In the genomic region with DNA sequence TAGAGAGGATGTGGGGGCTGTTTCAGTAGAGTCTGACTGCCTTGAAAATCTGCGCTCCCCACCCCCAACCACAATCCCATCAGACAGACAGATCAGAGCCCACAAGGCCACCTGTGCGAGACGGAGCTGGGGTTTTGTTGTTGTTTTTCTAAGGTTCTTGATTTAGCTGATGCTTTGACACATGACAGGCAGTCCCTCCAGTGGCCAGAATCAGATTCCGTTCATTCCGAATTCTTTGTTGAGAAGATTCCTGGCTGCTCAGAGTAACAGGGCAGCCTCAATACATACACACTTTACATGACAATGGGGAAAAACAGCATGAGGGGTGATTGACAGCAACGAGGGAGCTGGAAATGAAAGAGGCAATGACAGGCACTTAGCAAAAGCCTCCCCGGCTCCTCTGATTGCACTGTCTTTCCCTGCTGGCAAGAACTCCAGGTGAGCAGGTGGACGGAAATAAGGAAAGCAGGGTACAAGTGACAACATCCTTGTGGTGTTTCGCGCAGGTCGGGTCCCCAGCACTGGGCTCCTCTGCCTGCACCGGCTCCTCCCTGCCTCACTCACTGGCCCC, we compare ENCODE assay signal across 1 cellular context.
A peak's percentile ranks its signal among the peaks of the same experiment; 100 is the strongest.
TF ChIP-seq lines count a peak whose summit lies in the region.

No MANE protein-coding gene starts in this region.

TF ChIP-seq in WTC11, 78 proteins besides CTCF, POLR2A, EP300 and RAD21 (continued from another document and continues in another):
- TF ChIP-seq, protein P1, sequence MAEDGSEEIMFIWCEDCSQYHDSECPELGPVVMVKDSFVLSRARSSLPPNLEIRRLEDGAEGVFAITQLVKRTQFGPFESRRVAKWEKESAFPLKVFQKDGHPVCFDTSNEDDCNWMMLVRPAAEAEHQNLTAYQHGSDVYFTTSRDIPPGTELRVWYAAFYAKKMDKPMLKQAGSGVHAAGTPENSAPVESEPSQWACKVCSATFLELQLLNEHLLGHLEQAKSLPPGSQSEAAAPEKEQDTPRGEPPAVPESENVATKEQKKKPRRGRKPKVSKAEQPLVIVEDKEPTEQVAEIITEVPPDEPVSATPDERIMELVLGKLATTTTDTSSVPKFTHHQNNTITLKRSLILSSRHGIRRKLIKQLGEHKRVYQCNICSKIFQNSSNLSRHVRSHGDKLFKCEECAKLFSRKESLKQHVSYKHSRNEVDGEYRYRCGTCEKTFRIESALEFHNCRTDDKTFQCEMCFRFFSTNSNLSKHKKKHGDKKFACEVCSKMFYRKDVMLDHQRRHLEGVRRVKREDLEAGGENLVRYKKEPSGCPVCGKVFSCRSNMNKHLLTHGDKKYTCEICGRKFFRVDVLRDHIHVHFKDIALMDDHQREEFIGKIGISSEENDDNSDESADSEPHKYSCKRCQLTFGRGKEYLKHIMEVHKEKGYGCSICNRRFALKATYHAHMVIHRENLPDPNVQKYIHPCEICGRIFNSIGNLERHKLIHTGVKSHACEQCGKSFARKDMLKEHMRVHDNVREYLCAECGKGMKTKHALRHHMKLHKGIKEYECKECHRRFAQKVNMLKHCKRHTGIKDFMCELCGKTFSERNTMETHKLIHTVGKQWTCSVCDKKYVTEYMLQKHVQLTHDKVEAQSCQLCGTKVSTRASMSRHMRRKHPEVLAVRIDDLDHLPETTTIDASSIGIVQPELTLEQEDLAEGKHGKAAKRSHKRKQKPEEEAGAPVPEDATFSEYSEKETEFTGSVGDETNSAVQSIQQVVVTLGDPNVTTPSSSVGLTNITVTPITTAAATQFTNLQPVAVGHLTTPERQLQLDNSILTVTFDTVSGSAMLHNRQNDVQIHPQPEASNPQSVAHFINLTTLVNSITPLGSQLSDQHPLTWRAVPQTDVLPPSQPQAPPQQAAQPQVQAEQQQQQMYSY (CRISPR knock-in tag; IDR thresholded peaks at IDR 0.05): no peak
- no peak for TF ChIP-seq HMGA2 (CRISPR knock-in tag; IDR thresholded peaks at IDR 0.05)
- TF ChIP-seq, protein P2, sequence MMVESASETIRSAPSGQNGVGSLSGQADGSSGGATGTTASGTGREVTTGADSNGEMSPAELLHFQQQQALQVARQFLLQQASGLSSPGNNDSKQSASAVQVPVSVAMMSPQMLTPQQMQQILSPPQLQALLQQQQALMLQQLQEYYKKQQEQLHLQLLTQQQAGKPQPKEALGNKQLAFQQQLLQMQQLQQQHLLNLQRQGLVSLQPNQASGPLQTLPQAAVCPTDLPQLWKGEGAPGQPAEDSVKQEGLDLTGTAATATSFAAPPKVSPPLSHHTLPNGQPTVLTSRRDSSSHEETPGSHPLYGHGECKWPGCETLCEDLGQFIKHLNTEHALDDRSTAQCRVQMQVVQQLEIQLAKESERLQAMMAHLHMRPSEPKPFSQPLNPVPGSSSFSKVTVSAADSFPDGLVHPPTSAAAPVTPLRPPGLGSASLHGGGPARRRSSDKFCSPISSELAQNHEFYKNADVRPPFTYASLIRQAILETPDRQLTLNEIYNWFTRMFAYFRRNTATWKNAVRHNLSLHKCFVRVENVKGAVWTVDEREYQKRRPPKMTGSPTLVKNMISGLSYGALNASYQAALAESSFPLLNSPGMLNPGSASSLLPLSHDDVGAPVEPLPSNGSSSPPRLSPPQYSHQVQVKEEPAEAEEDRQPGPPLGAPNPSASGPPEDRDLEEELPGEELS (CRISPR knock-in tag; IDR thresholded peaks at IDR 0.05): peak; percentile 47; the same call in 1 of the 2 replicates
- no peak for TF ChIP-seq NR1H2 (CRISPR knock-in tag; IDR thresholded peaks at IDR 0.05)
- TF ChIP-seq, protein P3, sequence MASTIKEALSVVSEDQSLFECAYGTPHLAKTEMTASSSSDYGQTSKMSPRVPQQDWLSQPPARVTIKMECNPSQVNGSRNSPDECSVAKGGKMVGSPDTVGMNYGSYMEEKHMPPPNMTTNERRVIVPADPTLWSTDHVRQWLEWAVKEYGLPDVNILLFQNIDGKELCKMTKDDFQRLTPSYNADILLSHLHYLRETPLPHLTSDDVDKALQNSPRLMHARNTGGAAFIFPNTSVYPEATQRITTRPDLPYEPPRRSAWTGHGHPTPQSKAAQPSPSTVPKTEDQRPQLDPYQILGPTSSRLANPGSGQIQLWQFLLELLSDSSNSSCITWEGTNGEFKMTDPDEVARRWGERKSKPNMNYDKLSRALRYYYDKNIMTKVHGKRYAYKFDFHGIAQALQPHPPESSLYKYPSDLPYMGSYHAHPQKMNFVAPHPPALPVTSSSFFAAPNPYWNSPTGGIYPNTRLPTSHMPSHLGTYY (CRISPR knock-in tag; IDR thresholded peaks at IDR 0.05): no peak
- TF ChIP-seq ZNF317 (CRISPR knock-in tag; IDR thresholded peaks at IDR 0.05; ENCODE audit: borderline replicate concordance, low read depth): no peak
- TF ChIP-seq JUN (CRISPR knock-in tag; IDR thresholded peaks at IDR 0.05): no peak
- no peak for TF ChIP-seq MYBL2 (CRISPR knock-in tag; IDR thresholded peaks at IDR 0.05)
- no peak for TF ChIP-seq ZNF671 (CRISPR knock-in tag; IDR thresholded peaks at IDR 0.05)
- no peak for TF ChIP-seq RELA (CRISPR knock-in tag; IDR thresholded peaks at IDR 0.05; ENCODE audit: borderline replicate concordance)
- no peak for TF ChIP-seq ZNF138 (CRISPR knock-in tag; conservative IDR thresholded peaks at IDR 0.05)
- no peak for TF ChIP-seq NFATC4 (CRISPR knock-in tag; IDR thresholded peaks at IDR 0.05)
- TF ChIP-seq ZNF416 (CRISPR knock-in tag; IDR thresholded peaks at IDR 0.05): no peak
- no peak for TF ChIP-seq ELF4 (CRISPR knock-in tag; IDR thresholded peaks at IDR 0.05; ENCODE audit: low read depth)
- TF ChIP-seq, protein P4, sequence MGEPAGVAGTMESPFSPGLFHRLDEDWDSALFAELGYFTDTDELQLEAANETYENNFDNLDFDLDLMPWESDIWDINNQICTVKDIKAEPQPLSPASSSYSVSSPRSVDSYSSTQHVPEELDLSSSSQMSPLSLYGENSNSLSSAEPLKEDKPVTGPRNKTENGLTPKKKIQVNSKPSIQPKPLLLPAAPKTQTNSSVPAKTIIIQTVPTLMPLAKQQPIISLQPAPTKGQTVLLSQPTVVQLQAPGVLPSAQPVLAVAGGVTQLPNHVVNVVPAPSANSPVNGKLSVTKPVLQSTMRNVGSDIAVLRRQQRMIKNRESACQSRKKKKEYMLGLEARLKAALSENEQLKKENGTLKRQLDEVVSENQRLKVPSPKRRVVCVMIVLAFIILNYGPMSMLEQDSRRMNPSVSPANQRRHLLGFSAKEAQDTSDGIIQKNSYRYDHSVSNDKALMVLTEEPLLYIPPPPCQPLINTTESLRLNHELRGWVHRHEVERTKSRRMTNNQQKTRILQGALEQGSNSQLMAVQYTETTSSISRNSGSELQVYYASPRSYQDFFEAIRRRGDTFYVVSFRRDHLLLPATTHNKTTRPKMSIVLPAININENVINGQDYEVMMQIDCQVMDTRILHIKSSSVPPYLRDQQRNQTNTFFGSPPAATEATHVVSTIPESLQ (CRISPR knock-in tag; IDR thresholded peaks at IDR 0.05): no peak
- TF ChIP-seq, protein P5, sequence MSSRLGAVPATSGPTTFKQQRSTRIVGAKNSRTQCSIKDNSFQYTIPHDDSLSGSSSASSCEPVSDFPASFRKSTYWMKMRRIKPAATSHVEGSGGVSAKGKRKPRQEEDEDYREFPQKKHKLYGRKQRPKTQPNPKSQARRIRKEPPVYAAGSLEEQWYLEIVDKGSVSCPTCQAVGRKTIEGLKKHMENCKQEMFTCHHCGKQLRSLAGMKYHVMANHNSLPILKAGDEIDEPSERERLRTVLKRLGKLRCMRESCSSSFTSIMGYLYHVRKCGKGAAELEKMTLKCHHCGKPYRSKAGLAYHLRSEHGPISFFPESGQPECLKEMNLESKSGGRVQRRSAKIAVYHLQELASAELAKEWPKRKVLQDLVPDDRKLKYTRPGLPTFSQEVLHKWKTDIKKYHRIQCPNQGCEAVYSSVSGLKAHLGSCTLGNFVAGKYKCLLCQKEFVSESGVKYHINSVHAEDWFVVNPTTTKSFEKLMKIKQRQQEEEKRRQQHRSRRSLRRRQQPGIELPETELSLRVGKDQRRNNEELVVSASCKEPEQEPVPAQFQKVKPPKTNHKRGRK (CRISPR knock-in tag; IDR thresholded peaks at IDR 0.05; ENCODE audit: borderline replicate concordance): no peak
- TF ChIP-seq, protein P6, sequence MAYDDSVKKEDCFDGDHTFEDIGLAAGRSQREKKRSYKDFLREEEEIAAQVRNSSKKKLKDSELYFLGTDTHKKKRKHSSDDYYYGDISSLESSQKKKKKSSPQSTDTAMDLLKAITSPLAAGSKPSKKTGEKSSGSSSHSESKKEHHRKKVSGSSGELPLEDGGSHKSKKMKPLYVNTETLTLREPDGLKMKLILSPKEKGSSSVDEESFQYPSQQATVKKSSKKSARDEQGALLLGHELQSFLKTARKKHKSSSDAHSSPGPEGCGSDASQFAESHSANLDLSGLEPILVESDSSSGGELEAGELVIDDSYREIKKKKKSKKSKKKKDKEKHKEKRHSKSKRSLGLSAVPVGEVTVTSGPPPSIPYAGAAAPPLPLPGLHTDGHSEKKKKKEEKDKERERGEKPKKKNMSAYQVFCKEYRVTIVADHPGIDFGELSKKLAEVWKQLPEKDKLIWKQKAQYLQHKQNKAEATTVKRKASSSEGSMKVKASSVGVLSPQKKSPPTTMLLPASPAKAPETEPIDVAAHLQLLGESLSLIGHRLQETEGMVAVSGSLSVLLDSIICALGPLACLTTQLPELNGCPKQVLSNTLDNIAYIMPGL (CRISPR knock-in tag; IDR thresholded peaks at IDR 0.05): no peak
- peak; percentile 43; the same call in 1 of the 2 replicates for TF ChIP-seq CREM (CRISPR knock-in tag; IDR thresholded peaks at IDR 0.05)
- TF ChIP-seq KAT7 (CRISPR knock-in tag; IDR thresholded peaks at IDR 0.05; ENCODE audit: borderline replicate concordance): no peak
- TF ChIP-seq SP1 (CRISPR knock-in tag; conservative IDR thresholded peaks at IDR 0.05): peak; percentile 46; the same call in 1 of the 2 replicates
- TF ChIP-seq, protein P7, sequence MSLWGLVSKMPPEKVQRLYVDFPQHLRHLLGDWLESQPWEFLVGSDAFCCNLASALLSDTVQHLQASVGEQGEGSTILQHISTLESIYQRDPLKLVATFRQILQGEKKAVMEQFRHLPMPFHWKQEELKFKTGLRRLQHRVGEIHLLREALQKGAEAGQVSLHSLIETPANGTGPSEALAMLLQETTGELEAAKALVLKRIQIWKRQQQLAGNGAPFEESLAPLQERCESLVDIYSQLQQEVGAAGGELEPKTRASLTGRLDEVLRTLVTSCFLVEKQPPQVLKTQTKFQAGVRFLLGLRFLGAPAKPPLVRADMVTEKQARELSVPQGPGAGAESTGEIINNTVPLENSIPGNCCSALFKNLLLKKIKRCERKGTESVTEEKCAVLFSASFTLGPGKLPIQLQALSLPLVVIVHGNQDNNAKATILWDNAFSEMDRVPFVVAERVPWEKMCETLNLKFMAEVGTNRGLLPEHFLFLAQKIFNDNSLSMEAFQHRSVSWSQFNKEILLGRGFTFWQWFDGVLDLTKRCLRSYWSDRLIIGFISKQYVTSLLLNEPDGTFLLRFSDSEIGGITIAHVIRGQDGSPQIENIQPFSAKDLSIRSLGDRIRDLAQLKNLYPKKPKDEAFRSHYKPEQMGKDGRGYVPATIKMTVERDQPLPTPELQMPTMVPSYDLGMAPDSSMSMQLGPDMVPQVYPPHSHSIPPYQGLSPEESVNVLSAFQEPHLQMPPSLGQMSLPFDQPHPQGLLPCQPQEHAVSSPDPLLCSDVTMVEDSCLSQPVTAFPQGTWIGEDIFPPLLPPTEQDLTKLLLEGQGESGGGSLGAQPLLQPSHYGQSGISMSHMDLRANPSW (CRISPR knock-in tag; conservative IDR thresholded peaks at IDR 0.05; ENCODE audit: low read depth): no peak
- TF ChIP-seq FOXP1 (CRISPR knock-in tag; IDR thresholded peaks at IDR 0.05; ENCODE audit: borderline replicate concordance): 0 out of 2 replicates have a peak, but pooled peaks have one; percentile 27
- TF ChIP-seq, protein P8, sequence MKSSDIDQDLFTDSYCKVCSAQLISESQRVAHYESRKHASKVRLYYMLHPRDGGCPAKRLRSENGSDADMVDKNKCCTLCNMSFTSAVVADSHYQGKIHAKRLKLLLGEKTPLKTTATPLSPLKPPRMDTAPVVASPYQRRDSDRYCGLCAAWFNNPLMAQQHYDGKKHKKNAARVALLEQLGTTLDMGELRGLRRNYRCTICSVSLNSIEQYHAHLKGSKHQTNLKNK (CRISPR knock-in tag; IDR thresholded peaks at IDR 0.05): no peak
- TF ChIP-seq IRF2 (CRISPR knock-in tag; IDR thresholded peaks at IDR 0.05; ENCODE audit: borderline replicate concordance, low read depth): no peak
- TF ChIP-seq, protein P9, sequence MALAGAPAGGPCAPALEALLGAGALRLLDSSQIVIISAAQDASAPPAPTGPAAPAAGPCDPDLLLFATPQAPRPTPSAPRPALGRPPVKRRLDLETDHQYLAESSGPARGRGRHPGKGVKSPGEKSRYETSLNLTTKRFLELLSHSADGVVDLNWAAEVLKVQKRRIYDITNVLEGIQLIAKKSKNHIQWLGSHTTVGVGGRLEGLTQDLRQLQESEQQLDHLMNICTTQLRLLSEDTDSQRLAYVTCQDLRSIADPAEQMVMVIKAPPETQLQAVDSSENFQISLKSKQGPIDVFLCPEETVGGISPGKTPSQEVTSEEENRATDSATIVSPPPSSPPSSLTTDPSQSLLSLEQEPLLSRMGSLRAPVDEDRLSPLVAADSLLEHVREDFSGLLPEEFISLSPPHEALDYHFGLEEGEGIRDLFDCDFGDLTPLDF (CRISPR knock-in tag; IDR thresholded peaks at IDR 0.05): no peak
- no peak for TF ChIP-seq TP53 (CRISPR knock-in tag; IDR thresholded peaks at IDR 0.05)
- no peak for TF ChIP-seq ATF1 (CRISPR knock-in tag; IDR thresholded peaks at IDR 0.05)
- no peak for TF ChIP-seq ZNF219 (CRISPR knock-in tag; IDR thresholded peaks at IDR 0.05; ENCODE audit: borderline replicate concordance)
- no peak for TF ChIP-seq FOXJ3 (CRISPR knock-in tag; IDR thresholded peaks at IDR 0.05; ENCODE audit: borderline replicate concordance)
- TF ChIP-seq SMAD4 (CRISPR knock-in tag; IDR thresholded peaks at IDR 0.05): no peak
- no peak for TF ChIP-seq OVOL2 (CRISPR knock-in tag; IDR thresholded peaks at IDR 0.05; ENCODE audit: borderline replicate concordance)
- no peak for TF ChIP-seq ZNF121 (CRISPR knock-in tag; IDR thresholded peaks at IDR 0.05)
- TF ChIP-seq EMX1 (CRISPR knock-in tag; IDR thresholded peaks at IDR 0.05): no peak
- TF ChIP-seq, protein P10, sequence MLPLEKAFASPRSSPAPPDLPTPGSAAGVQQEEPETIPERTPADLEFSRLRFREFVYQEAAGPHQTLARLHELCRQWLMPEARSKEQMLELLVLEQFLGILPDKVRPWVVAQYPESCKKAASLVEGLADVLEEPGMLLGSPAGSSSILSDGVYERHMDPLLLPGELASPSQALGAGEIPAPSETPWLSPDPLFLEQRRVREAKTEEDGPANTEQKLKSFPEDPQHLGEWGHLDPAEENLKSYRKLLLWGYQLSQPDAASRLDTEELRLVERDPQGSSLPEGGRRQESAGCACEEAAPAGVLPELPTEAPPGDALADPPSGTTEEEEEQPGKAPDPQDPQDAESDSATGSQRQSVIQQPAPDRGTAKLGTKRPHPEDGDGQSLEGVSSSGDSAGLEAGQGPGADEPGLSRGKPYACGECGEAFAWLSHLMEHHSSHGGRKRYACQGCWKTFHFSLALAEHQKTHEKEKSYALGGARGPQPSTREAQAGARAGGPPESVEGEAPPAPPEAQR (CRISPR knock-in tag; IDR thresholded peaks at IDR 0.05): no peak
- TF ChIP-seq, protein P11, sequence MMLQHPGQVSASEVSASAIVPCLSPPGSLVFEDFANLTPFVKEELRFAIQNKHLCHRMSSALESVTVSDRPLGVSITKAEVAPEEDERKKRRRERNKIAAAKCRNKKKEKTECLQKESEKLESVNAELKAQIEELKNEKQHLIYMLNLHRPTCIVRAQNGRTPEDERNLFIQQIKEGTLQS (CRISPR knock-in tag; conservative IDR thresholded peaks at IDR 0.05): no peak
